ENCODE assay signal across 9 cellular contexts in genomic region chr17:31580331-31581021, GRCh38.
A peak's percentile ranks its signal among the peaks of the same experiment; 100 is the strongest.
DNase-seq lines count a peak whose midpoint lies in the region; ATAC-seq, FAIRE-seq and TF ChIP-seq lines count a peak whose summit lies in the region.
"Had no signal": no experiment of that assay in that cellular context is flagged by ENCODE, and none has a peak within 500 bp of the region (broad histone marks: within the 10 kb centered on the region; RNA-seq: fewer than 3 reads in every experiment).

No MANE protein-coding gene starts in this region.

- H3K4ac ChIP-seq in mesenchymal stem cell (ENCODE audit: low read depth in 1 of 2, low read length in 2 of 2), result no peak overlapping the region

- H3K27ac ChIP-seq in mesenchymal stem cell (ENCODE audit: low read length, poor library complexity, severe bottlenecking) (peak overlapping the region; percentile 93), uterus (peak overlapping the region; percentile 69 to 80), testis (peak overlapping the region in 1 of 2 donors; percentile 62)

- H3K18ac ChIP-seq in mesenchymal stem cell (ENCODE audit: low read depth in 1 of 2, low read length in 2 of 2), result peak overlapping the region; percentile 74 to 75

- no peak for FAIRE-seq in bronchial epithelial cell (lab: Jason Lieb, UNC)

- no peak overlapping the region for H2BK120ac ChIP-seq in mesenchymal stem cell (ENCODE audit: low read depth, low read length)

- H3K9me3 ChIP-seq in mesenchymal stem cell (ENCODE audit: control insufficient read depth, low read length), result no peaks in the 10 kb centered on the region
- H3K9me3 ChIP-seq in uterus, result no peaks in the 10 kb centered on the region
- H3K9me3 ChIP-seq in testis, result no peaks in the 10 kb centered on the region

- H2BK5ac ChIP-seq in mesenchymal stem cell (ENCODE audit: low read depth, low read length, poor library complexity, severe bottlenecking), result no peak overlapping the region

- H2AK5ac ChIP-seq in mesenchymal stem cell (ENCODE audit: low read length, severe bottlenecking), result peak overlapping the region; percentile 68

- H3K9ac ChIP-seq in mesenchymal stem cell (ENCODE audit: low read length), result peak overlapping the region; percentile 64

- H3K4me1 ChIP-seq in mesenchymal stem cell (ENCODE audit: control insufficient read depth, insufficient read depth, low read depth, low read length) (peaks cover 38% of the 10 kb centered on the region), uterus (peaks cover 13 to 16% of the 10 kb centered on the region in 2 donors), testis (peaks cover 17% of the 10 kb centered on the region)

- H3K79me1 ChIP-seq in mesenchymal stem cell (replicated peaks; ENCODE audit: low read length, poor library complexity, severe bottlenecking), result peaks cover 15% of the 10 kb centered on the region

- TF ChIP-seq CTCF in bronchial epithelial cell (IDR thresholded peaks at IDR 0.05; ENCODE audit: insufficient read depth, low read length, severe bottlenecking) (no peak), uterus (IDR thresholded peaks at IDR 0.05) (no peak), testis (IDR thresholded peaks at IDR 0.05) (no peak)

- intact Hi-C loops in Right ventricle myocardium superior (cut with DNase I), result no loop called here
- intact Hi-C loops in left ventricle myocardium superior (cut with micrococcal nuclease), result no loop called here
- intact Hi-C loops in uterus (cut with DNase I; ENCODE audit: low total_unique reads), result no loop called here
- intact Hi-C loops in testis (cut with DNase I; ENCODE audit: low total_unique reads), result no loop called here

- 92% methylated on average over 6 of the region's 6 CpGs for WGBS in mesenchymal stem cell
- WGBS in testis, 2 donors, result 83 to 84% methylated on average over 4 to 6 of the region's 6 CpGs

- H3K14ac ChIP-seq in mesenchymal stem cell (ENCODE audit: low read length in 2 of 2), result peak overlapping the region in 1 of 2 experiments; percentile 44

- H3K4me2 ChIP-seq in mesenchymal stem cell (ENCODE audit: low read length, poor library complexity, severe bottlenecking), result peak overlapping the region; percentile 51

- H3K4me3 ChIP-seq in bronchial epithelial cell (ENCODE audit: low read depth, low read length) (no peak overlapping the region), mesenchymal stem cell (ENCODE audit: insufficient read depth in 1 of 2, low read depth in 1 of 2, low read length in 2 of 2) (peak overlapping the region in 1 of 2 experiments; percentile 20), uterus (no peak overlapping the region), testis (no peak overlapping the region)

- H3K36me3 ChIP-seq in bronchial epithelial cell (ENCODE audit: control insufficient read depth, insufficient read depth, low read length) (peaks cover 2% of the 10 kb centered on the region), mesenchymal stem cell (ENCODE audit: control insufficient read depth in 1 of 2, insufficient read depth in 2 of 2, low read depth in 1 of 2, low read length in 2 of 2) (peaks cover 39 to 65% of the 10 kb centered on the region in 2 experiments), uterus (no peaks in the 10 kb centered on the region), testis (ENCODE audit: low read depth, missing control alignments) (no peaks in the 10 kb centered on the region)

- H2BK15ac ChIP-seq in mesenchymal stem cell (ENCODE audit: low read depth, poor library complexity, severe bottlenecking), result no peak overlapping the region

- ATAC-seq in Right ventricle myocardium superior (ENCODE audit: poor library complexity) (no peak), left ventricle myocardium superior (no peak), GM21825 (IDR thresholded peaks at IDR 0.05; ENCODE audit: unreplicated experiment) (no peak)

- no peak overlapping the region for H3K23ac ChIP-seq in mesenchymal stem cell (ENCODE audit: low read length in 2 of 2)

- peak overlapping the region; percentile 21 for H4K8ac ChIP-seq in mesenchymal stem cell (ENCODE audit: low read length)

- peak overlapping the region; percentile 24 for H4K91ac ChIP-seq in mesenchymal stem cell (ENCODE audit: low read length)

- DNase-seq in Right ventricle myocardium superior (peak; percentile 58), left ventricle myocardium superior (no peak), bronchial epithelial cell (ENCODE audit: low read depth) (peak; percentile 79), mesenchymal stem cell (peak; percentile 72), uterus (peak in 1 of 2 donors; percentile 39), NCI-H69 (lab: John Stamatoyannopoulos, UW) (no peak), testis (no peak)
- DNase-seq: DND-41 had no signal

- H2BK12ac ChIP-seq in mesenchymal stem cell (ENCODE audit: low read length in 2 of 2), result peak overlapping the region; percentile 43 to 72

- no peaks in the 10 kb centered on the region for H3K27me3 ChIP-seq in bronchial epithelial cell (ENCODE audit: control insufficient read depth, insufficient read depth, low read length)
- H3K27me3 ChIP-seq in mesenchymal stem cell (ENCODE audit: control insufficient read depth in 1 of 2, insufficient read depth in 1 of 2, low read length in 2 of 2), result no peaks in the 10 kb centered on the region
- no peaks in the 10 kb centered on the region for H3K27me3 ChIP-seq in uterus
- no peaks in the 10 kb centered on the region for H3K27me3 ChIP-seq in testis

- TF ChIP-seq POLR2A in uterus (IDR thresholded peaks at IDR 0.05) (no peak), testis (IDR thresholded peaks at IDR 0.05) (no peak)

- no peak overlapping the region for H2AFZ ChIP-seq in mesenchymal stem cell (ENCODE audit: low read depth, low read length)

Comparison
In these comparisons a context has a peak if more than half of its experiments do, and no peak if none do; other contexts are left out.
1. DNase-seq: peak in Right ventricle myocardium superior (single experiment), bronchial epithelial cell (single experiment) and mesenchymal stem cell (single experiment); none in left ventricle myocardium superior (single experiment), NCI-H69 (single experiment) and testis (single experiment).